ENCODE assay signal across 1 cellular context in genomic region chr10:1048732-1049424, GRCh38.
TF ChIP-seq lines count a peak whose summit lies in the region.

IDI1 (minus strand) TSS chr10:1049119; CDS start chr10:1049003, 116 bp downstream.

TF ChIP-seq in HepG2, 621 proteins besides CTCF, POLR2A, EP300 and RAD21 (continued from another document and continues in another):
- TF ChIP-seq, protein P1, sequence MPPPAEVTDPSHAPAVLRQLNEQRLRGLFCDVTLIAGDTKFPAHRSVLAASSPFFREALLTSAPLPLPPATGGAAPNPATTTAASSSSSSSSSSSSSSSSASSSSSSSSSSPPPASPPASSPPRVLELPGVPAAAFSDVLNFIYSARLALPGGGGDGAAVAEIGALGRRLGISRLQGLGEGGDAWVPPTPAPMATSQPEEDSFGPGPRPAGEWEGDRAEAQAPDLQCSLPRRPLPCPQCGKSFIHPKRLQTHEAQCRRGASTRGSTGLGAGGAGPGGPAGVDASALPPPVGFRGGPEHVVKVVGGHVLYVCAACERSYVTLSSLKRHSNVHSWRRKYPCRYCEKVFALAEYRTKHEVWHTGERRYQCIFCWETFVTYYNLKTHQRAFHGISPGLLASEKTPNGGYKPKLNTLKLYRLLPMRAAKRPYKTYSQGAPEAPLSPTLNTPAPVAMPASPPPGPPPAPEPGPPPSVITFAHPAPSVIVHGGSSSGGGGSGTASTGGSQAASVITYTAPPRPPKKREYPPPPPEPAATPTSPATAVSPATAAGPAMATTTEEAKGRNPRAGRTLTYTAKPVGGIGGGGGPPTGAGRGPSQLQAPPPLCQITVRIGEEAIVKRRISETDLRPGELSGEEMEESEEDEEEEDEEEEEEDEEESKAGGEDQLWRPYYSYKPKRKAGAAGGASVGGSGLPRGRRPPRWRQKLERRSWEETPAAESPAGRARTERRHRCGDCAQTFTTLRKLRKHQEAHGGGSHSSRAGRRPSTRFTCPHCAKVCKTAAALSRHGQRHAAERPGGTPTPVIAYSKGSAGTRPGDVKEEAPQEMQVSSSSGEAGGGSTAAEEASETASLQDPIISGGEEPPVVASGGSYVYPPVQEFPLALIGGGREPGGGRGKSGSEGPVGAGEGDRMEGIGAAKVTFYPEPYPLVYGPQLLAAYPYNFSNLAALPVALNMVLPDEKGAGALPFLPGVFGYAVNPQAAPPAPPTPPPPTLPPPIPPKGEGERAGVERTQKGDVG (CRISPR knock-in tag; IDR thresholded peaks at IDR 0.05; ENCODE audit: borderline replicate concordance): no peak
- TF ChIP-seq SAFB2 (CRISPR knock-in tag; IDR thresholded peaks at IDR 0.05; ENCODE audit: borderline replicate concordance, low read depth) (peak; percentile 58), ZSCAN21 (CRISPR knock-in tag; IDR thresholded peaks at IDR 0.05; ENCODE audit: borderline replicate concordance) (peak; percentile 16; the same call in 1 of the 2 replicates), ZNF616 (CRISPR knock-in tag; IDR thresholded peaks at IDR 0.05; ENCODE audit: low read depth) (no peak), ZBTB33 (CRISPR knock-in tag; IDR thresholded peaks at IDR 0.05) (no peak), KDM2A (CRISPR knock-in tag; IDR thresholded peaks at IDR 0.05; ENCODE audit: borderline replicate concordance, low read depth) (peak; percentile 100), HOXA9 (CRISPR knock-in tag; IDR thresholded peaks at IDR 0.05; ENCODE audit: borderline replicate concordance) (no peak), NFE2L2 (IDR thresholded peaks at IDR 0.05; ENCODE audit: low read length) (no peak), ZNF367 (CRISPR knock-in tag; IDR thresholded peaks at IDR 0.05; ENCODE audit: borderline replicate concordance) (0 out of 2 replicates have a peak, but pooled peaks have one; percentile 47), ZNF597 (CRISPR knock-in tag; IDR thresholded peaks at IDR 0.05) (0 out of 2 replicates have a peak, but pooled peaks have one; percentile 27), GMEB1 (CRISPR knock-in tag; IDR thresholded peaks at IDR 0.05; ENCODE audit: borderline replicate concordance) (peak; percentile 96), SATB2 (CRISPR knock-in tag; IDR thresholded peaks at IDR 0.05) (peak; percentile 55; the same call in 1 of the 2 replicates), MIXL1 (CRISPR knock-in tag; IDR thresholded peaks at IDR 0.05) (no peak), ETV5 (CRISPR knock-in tag; IDR thresholded peaks at IDR 0.05; ENCODE audit: borderline replicate concordance) (peak; percentile 52; the same call in 1 of the 2 replicates), ZNF484 (CRISPR knock-in tag; IDR thresholded peaks at IDR 0.05; ENCODE audit: borderline replicate concordance, low read depth) (no peak), MBD4 (IDR thresholded peaks at IDR 0.05; ENCODE audit: borderline replicate concordance, low read length) (no peak), ZNF790 (CRISPR knock-in tag; IDR thresholded peaks at IDR 0.05; ENCODE audit: borderline replicate concordance) (peak; percentile 97), ERF (CRISPR knock-in tag; IDR thresholded peaks at IDR 0.05) (peak; percentile 84), THAP7 (CRISPR knock-in tag; IDR thresholded peaks at IDR 0.05) (no peak), YEATS4 (CRISPR knock-in tag; IDR thresholded peaks at IDR 0.05; ENCODE audit: borderline replicate concordance) (peak; percentile 86), RXRA (CRISPR knock-in tag; IDR thresholded peaks at IDR 0.05) (peak; percentile 71), NPAS2 (CRISPR knock-in tag; IDR thresholded peaks at IDR 0.05; ENCODE audit: borderline replicate concordance) (no peak), CREM (IDR thresholded peaks at IDR 0.05) (peak; percentile 78), CREM (CRISPR knock-in tag; IDR thresholded peaks at IDR 0.05) (no peak), TBX3 (IDR thresholded peaks at IDR 0.05; ENCODE audit: borderline replicate concordance) (peak; percentile 52; the same call in 1 of the 2 replicates), WIZ (CRISPR knock-in tag; IDR thresholded peaks at IDR 0.05) (peak; percentile 34; the same call in 1 of the 2 replicates), MEF2D (CRISPR knock-in tag; IDR thresholded peaks at IDR 0.05) (peak; percentile 57), ZNF629 (CRISPR knock-in tag; conservative IDR thresholded peaks at IDR 0.05) (no peak; the same call in 1 of the 2 replicates), ZNF883 (CRISPR knock-in tag; IDR thresholded peaks at IDR 0.05; ENCODE audit: not compliant biosample characterization) (peak; percentile 88)
- TF ChIP-seq, protein P2, sequence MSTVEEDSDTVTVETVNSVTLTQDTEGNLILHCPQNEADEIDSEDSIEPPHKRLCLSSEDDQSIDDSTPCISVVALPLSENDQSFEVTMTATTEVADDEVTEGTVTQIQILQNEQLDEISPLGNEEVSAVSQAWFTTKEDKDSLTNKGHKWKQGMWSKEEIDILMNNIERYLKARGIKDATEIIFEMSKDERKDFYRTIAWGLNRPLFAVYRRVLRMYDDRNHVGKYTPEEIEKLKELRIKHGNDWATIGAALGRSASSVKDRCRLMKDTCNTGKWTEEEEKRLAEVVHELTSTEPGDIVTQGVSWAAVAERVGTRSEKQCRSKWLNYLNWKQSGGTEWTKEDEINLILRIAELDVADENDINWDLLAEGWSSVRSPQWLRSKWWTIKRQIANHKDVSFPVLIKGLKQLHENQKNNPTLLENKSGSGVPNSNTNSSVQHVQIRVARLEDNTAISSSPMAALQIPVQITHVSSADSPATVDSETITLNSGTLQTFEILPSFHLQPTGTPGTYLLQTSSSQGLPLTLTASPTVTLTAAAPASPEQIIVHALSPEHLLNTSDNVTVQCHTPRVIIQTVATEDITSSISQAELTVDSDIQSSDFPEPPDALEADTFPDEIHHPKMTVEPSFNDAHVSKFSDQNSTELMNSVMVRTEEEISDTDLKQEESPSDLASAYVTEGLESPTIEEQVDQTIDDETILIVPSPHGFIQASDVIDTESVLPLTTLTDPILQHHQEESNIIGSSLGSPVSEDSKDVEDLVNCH (CRISPR knock-in tag; IDR thresholded peaks at IDR 0.05): no peak; the same call in 1 of the 2 replicates
- TF ChIP-seq, protein P3, sequence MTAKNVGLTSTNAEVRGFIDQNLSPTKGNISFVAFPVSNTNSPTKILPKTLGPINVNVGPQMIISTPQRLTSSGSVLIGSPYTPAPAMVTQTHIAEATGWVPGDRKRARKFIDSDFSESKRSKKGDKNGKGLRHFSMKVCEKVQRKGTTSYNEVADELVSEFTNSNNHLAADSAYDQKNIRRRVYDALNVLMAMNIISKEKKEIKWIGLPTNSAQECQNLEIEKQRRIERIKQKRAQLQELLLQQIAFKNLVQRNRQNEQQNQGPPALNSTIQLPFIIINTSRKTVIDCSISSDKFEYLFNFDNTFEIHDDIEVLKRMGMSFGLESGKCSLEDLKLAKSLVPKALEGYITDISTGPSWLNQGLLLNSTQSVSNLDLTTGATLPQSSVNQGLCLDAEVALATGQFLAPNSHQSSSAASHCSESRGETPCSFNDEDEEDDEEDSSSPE (CRISPR knock-in tag; IDR thresholded peaks at IDR 0.05): peak; percentile 87
- TF ChIP-seq, protein P4, sequence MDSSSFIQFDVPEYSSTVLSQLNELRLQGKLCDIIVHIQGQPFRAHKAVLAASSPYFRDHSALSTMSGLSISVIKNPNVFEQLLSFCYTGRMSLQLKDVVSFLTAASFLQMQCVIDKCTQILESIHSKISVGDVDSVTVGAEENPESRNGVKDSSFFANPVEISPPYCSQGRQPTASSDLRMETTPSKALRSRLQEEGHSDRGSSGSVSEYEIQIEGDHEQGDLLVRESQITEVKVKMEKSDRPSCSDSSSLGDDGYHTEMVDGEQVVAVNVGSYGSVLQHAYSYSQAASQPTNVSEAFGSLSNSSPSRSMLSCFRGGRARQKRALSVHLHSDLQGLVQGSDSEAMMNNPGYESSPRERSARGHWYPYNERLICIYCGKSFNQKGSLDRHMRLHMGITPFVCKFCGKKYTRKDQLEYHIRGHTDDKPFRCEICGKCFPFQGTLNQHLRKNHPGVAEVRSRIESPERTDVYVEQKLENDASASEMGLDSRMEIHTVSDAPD (CRISPR knock-in tag; IDR thresholded peaks at IDR 0.05): peak; percentile 72
- TF ChIP-seq, protein P5, sequence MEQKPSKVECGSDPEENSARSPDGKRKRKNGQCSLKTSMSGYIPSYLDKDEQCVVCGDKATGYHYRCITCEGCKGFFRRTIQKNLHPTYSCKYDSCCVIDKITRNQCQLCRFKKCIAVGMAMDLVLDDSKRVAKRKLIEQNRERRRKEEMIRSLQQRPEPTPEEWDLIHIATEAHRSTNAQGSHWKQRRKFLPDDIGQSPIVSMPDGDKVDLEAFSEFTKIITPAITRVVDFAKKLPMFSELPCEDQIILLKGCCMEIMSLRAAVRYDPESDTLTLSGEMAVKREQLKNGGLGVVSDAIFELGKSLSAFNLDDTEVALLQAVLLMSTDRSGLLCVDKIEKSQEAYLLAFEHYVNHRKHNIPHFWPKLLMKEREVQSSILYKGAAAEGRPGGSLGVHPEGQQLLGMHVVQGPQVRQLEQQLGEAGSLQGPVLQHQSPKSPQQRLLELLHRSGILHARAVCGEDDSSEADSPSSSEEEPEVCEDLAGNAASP (CRISPR knock-in tag; IDR thresholded peaks at IDR 0.05; ENCODE audit: borderline replicate concordance): peak; percentile 29; the same call in 1 of the 2 replicates
- TF ChIP-seq, protein P6, sequence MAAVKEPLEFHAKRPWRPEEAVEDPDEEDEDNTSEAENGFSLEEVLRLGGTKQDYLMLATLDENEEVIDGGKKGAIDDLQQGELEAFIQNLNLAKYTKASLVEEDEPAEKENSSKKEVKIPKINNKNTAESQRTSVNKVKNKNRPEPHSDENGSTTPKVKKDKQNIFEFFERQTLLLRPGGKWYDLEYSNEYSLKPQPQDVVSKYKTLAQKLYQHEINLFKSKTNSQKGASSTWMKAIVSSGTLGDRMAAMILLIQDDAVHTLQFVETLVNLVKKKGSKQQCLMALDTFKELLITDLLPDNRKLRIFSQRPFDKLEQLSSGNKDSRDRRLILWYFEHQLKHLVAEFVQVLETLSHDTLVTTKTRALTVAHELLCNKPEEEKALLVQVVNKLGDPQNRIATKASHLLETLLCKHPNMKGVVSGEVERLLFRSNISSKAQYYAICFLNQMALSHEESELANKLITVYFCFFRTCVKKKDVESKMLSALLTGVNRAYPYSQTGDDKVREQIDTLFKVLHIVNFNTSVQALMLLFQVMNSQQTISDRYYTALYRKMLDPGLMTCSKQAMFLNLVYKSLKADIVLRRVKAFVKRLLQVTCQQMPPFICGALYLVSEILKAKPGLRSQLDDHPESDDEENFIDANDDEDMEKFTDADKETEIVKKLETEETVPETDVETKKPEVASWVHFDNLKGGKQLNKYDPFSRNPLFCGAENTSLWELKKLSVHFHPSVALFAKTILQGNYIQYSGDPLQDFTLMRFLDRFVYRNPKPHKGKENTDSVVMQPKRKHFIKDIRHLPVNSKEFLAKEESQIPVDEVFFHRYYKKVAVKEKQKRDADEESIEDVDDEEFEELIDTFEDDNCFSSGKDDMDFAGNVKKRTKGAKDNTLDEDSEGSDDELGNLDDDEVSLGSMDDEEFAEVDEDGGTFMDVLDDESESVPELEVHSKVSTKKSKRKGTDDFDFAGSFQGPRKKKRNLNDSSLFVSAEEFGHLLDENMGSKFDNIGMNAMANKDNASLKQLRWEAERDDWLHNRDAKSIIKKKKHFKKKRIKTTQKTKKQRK (IDR thresholded peaks at IDR 0.05; ENCODE audit: low read length): no peak
- TF ChIP-seq, protein P7, sequence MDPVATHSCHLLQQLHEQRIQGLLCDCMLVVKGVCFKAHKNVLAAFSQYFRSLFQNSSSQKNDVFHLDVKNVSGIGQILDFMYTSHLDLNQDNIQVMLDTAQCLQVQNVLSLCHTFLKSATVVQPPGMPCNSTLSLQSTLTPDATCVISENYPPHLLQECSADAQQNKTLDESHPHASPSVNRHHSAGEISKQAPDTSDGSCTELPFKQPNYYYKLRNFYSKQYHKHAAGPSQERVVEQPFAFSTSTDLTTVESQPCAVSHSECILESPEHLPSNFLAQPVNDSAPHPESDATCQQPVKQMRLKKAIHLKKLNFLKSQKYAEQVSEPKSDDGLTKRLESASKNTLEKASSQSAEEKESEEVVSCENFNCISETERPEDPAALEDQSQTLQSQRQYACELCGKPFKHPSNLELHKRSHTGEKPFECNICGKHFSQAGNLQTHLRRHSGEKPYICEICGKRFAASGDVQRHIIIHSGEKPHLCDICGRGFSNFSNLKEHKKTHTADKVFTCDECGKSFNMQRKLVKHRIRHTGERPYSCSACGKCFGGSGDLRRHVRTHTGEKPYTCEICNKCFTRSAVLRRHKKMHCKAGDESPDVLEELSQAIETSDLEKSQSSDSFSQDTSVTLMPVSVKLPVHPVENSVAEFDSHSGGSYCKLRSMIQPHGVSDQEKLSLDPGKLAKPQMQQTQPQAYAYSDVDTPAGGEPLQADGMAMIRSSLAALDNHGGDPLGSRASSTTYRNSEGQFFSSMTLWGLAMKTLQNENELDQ (CRISPR knock-in tag; IDR thresholded peaks at IDR 0.05; ENCODE audit: borderline replicate concordance): no peak; the same call in 1 of the 2 replicates
